Comparison of ENCODE assay signal across 8 cellular contexts in the genomic region with DNA sequence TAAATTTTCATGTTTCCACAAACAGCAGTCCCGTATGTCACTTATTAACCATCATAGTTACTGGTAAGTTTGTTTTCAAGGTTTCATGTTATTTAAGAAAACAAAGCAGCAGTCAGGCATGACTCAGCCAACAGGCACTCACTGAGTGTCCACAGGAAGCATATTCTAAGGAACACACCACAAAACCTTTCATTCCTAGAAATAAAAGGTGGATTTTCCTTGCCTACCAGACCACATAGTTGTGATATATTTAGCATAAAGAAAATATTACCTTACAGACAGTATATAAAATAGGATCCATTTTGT.
DNase-seq lines count a peak whose midpoint lies in the region; ATAC-seq and FAIRE-seq lines count a peak whose summit lies in the region.

No MANE protein-coding gene starts in this region.

- H3K4me1 ChIP-seq in SJCRH30 (peaks cover 13% of the 10 kb centered on the region; the same call in 1 of the 2 replicates), small intestine (ENCODE audit: control insufficient read depth in 2 of 2, insufficient read depth in 1 of 2, low read depth in 1 of 2, low read length in 1 of 2) (no peaks in the 10 kb centered on the region)

- H3K9me3 ChIP-seq in SJCRH30 (replicated peaks) = no peaks in the 10 kb centered on the region
- H3K9me3 ChIP-seq in small intestine (ENCODE audit: control insufficient read depth, low read depth) = no peaks in the 10 kb centered on the region

- H3K27ac ChIP-seq in SJCRH30 (no peak overlapping the region), small intestine (ENCODE audit: low read depth in 1 of 2, low read length in 1 of 2) (no peak overlapping the region)

- WGBS in small intestine, 3 donors = 28 to 39% (median 38%) methylated on average over 1 of the region's 1 CpG

- DNase-seq in EL (peak; percentile 63), SJCRH30 (peak; percentile 15 to 31), islet precursor cell (peak; percentile 78), NCI-H146 (lab: John Stamatoyannopoulos, UW) (no peak), DMS79 (lab: John Stamatoyannopoulos, UW) (no peak), small intestine (no peak), CD1c-positive myeloid dendritic cell (ENCODE audit: extremely low spot score) (no peak)

- FAIRE-seq in small intestine (lab: Jason Lieb, UNC) = no peak

- H3K36me3 ChIP-seq in SJCRH30 (no peaks in the 10 kb centered on the region), small intestine (ENCODE audit: control insufficient read depth in 2 of 2, insufficient read depth in 2 of 2, low read length in 2 of 2) (no peaks in the 10 kb centered on the region)

- H3K4me3 ChIP-seq in SJCRH30 = no peak overlapping the region
- H3K4me3 ChIP-seq in small intestine (ENCODE audit: low read depth in 1 of 2, low read length in 2 of 2) = no peak overlapping the region

- no peaks in the 10 kb centered on the region for H3K27me3 ChIP-seq in SJCRH30
- no peaks in the 10 kb centered on the region for H3K27me3 ChIP-seq in small intestine (ENCODE audit: control insufficient read depth in 2 of 2, insufficient read depth in 2 of 2, low read length in 2 of 2)

- ATAC-seq in HG02763 (IDR thresholded peaks at IDR 0.05; ENCODE audit: unreplicated experiment) = peak; percentile 85

Comparison
In these comparisons a context has a peak if more than half of its experiments do, and no peak if none do; other contexts are left out.
1. DNase-seq: peak in EL (single experiment), SJCRH30 (2 of 2) and islet precursor cell (single experiment); none in NCI-H146 (single experiment), DMS79 (single experiment), small intestine (single experiment) and CD1c-positive myeloid dendritic cell (single experiment).